25 cellular contexts compared by ENCODE assay signal in the genomic region with DNA sequence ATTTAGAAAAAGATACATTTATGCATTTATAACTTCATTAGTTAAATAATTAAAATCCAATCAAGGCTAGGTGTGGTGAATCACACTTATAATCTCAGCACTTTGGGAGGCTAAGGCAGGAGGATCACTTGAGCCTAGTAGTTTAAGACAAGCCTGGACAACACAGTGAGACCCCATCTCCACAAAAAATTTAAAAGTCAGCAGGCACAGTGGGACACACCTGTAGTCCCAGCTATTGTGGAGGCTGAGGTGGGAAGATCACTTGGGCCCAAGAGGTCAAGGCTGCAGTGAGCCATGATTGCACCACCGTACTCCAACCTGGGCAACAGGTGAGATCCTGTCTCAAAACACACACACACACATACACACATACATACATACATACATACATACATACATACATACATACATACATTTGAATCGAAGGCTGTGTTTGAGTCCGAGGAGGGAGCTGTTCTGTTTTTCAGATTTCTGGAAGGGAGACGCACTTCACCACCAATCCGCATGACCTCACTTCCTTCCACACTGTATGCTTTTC.
"Had no signal": no experiment of that assay in that cellular context is flagged by ENCODE, and none has a peak within 500 bp of the region (broad histone marks: within the 10 kb centered on the region; RNA-seq: fewer than 3 reads in every experiment).

No MANE protein-coding gene starts in this region.

- H3K27me3 Mint-ChIP-seq: activated CD4-positive, alpha-beta memory T cell treated with anti-CD3 and anti-CD28 coated beads for 36 hours; activated naive CD8-positive, alpha-beta T cell treated with anti-CD3 and anti-CD28 coated beads for 36 hours had no signal

- H3K36me3 ChIP-seq: brain microvascular endothelial cell, cardiac muscle cell, Peyer's patch, SJCRH30 had no signal

- H3K4me1 ChIP-seq: Peyer's patch had no signal

- DNase-seq: activated CD4-positive, alpha-beta memory T cell treated with anti-CD3 and anti-CD28 coated beads for 36 hours; activated CD4-positive, alpha-beta T cell treated with anti-CD3 and anti-CD28 coated beads for 48 hours; activated CD4-positive, CD25-positive, alpha-beta regulatory T cell treated with anti-CD3 and anti-CD28 coated beads, Interleukin-2, amount 50 U/mL, for 72 hours; activated CD8-positive, alpha-beta memory T cell treated with anti-CD3 and anti-CD28 coated beads for 24 hours; activated effector memory CD4-positive, alpha-beta T cell treated with anti-CD3 and anti-CD28 coated beads, Interleukin-2, amount 50 U/mL, for 16 hours; activated naive CD4-positive, alpha-beta T cell treated with Interleukin-2 at 50 U/mL for 16 hours; activated naive CD8-positive, alpha-beta T cell treated with anti-CD3 and anti-CD28 coated beads for 36 hours; activated T-cell treated with anti-CD3 and anti-CD28 coated beads, Interleukin-2, amount 50 U/mL, for 4 hours; brain microvascular endothelial cell; MM.1S; NCI-H1105; NCI-H1436; NCI-H1694 treated with DMSO at 0.1 percent for 48 hours; NCI-H2029 treated with DMSO at 0.1 percent for 48 hours; NCI-H446; NCI-H524; Peyer's patch; Right ventricle myocardium superior; SJCRH30; SK-N-SH; T-helper 9 cell had no signal

- H3K9me3 ChIP-seq: Peyer's patch, SJCRH30, SK-N-SH had no signal

- H3K9me3 Mint-ChIP-seq: activated CD4-positive, alpha-beta memory T cell treated with anti-CD3 and anti-CD28 coated beads for 36 hours; activated T-cell treated with anti-CD3 and anti-CD28 coated beads, Interleukin-2, amount 50 U/mL, for 4 hours; T-helper 1 cell treated with Interleukin-12 subunit alpha and Interleukin-12 subunit beta and Interleukin-4 antibody, amounts not matched to agents 30 μg/mL and 1 μg/mL, for 36 hours had no signal

- H3K27ac ChIP-seq: brain microvascular endothelial cell, cardiac muscle cell, Peyer's patch, RWPE1, SJCRH30 had no signal

- H3K4me3 Mint-ChIP-seq: activated CD4-positive, alpha-beta memory T cell treated with anti-CD3 and anti-CD28 coated beads for 36 hours; activated naive CD8-positive, alpha-beta T cell treated with anti-CD3 and anti-CD28 coated beads for 36 hours; activated T-cell treated with anti-CD3 and anti-CD28 coated beads, Interleukin-2, amount 50 U/mL, for 4 hours; T-helper 1 cell treated with Interleukin-12 subunit alpha and Interleukin-12 subunit beta and Interleukin-4 antibody, amounts not matched to agents 30 μg/mL and 1 μg/mL, for 36 hours; WTC11 had no signal

- ATAC-seq: activated T-cell treated with anti-CD3 and anti-CD28 coated beads, Interleukin-2, amount 50 U/mL, for 4 hours; WTC11 had no signal

- H3K4me3 ChIP-seq: cardiac muscle cell, Peyer's patch, SJCRH30 had no signal

- H3K27ac Mint-ChIP-seq: activated CD4-positive, alpha-beta memory T cell treated with anti-CD3 and anti-CD28 coated beads for 36 hours; activated naive CD8-positive, alpha-beta T cell treated with anti-CD3 and anti-CD28 coated beads for 36 hours; T-helper 1 cell treated with Interleukin-12 subunit alpha and Interleukin-12 subunit beta and Interleukin-4 antibody, amounts not matched to agents 30 μg/mL and 1 μg/mL, for 36 hours; WTC11 had no signal

- H3K27me3 ChIP-seq: brain microvascular endothelial cell, cardiac muscle cell, Peyer's patch, SJCRH30 had no signal
